Comparison of ENCODE assay signal across 17 cellular contexts in genomic region chr5:56459978-56460377, GRCh38.
DNase-seq lines count a peak whose midpoint lies in the region; ATAC-seq, FAIRE-seq and TF ChIP-seq lines count a peak whose summit lies in the region.
"Had no signal": no experiment of that assay in that cellular context is flagged by ENCODE, and none has a peak within 500 bp of the region (broad histone marks: within the 10 kb centered on the region; RNA-seq: fewer than 3 reads in every experiment).

No MANE protein-coding gene starts in this region.

- peak overlapping the region; percentile 56; the same call in 1 of the 3 replicates for H3K4me2 ChIP-seq in A549
- H3K4me2 ChIP-seq in Karpas-422 (ENCODE audit: low read depth, low read length, poor library complexity, severe bottlenecking) = no peak overlapping the region
- H3K4me2 ChIP-seq in endothelial cell of umbilical vein (ENCODE audit: insufficient read depth, low read length) = no peak overlapping the region
- H3K4me2 ChIP-seq: BLaER1 treated with 17β-estradiol and CSF1 and Interleukin-3, amounts not matched to agents 10 nM and 100 nM had no signal

- no peak for TF ChIP-seq EP300 in A549 (IDR thresholded peaks at IDR 0.05)

- TF ChIP-seq CTCF in A549 (IDR thresholded peaks at IDR 0.05) (no peak), endothelial cell of umbilical vein (IDR thresholded peaks at IDR 0.05; ENCODE audit: extremely low read depth in 1 of 2, insufficient read depth in 1 of 2, low read depth in 1 of 2, low read length in 2 of 2) (no peak), osteocyte (IDR thresholded peaks at IDR 0.05) (no peak)

- no peak overlapping the region for H3K4me3 Mint-ChIP-seq in osteocyte (ENCODE audit: unreplicated experiment)
- H3K4me3 Mint-ChIP-seq: CD4-positive, alpha-beta T cell; HFFc6 had no signal

- no TSS peak for BruUV-seq in endothelial cell of umbilical vein (replicated peaks; lab: Mats Ljungman, UMichigan)

- H4K20me1 ChIP-seq in Karpas-422 (ENCODE audit: insufficient read depth, low read depth, low read length) (no peaks in the 10 kb centered on the region), endothelial cell of umbilical vein (replicated peaks; ENCODE audit: control insufficient read depth, extremely low read depth, insufficient read depth, low read length) (no peaks in the 10 kb centered on the region)
- H4K20me1 ChIP-seq: BLaER1 treated with 17β-estradiol and CSF1 and Interleukin-3, amounts not matched to agents 10 nM and 100 nM had no signal

- H3K27ac ChIP-seq in A549 = no peak overlapping the region
- H3K27ac ChIP-seq in Karpas-422 (ENCODE audit: low read length) = no peak overlapping the region
- H3K27ac ChIP-seq in endothelial cell of umbilical vein (ENCODE audit: insufficient read depth, low read depth, low read length) = no peak overlapping the region
- H3K27ac ChIP-seq: BLaER1 treated with 17β-estradiol and CSF1 and Interleukin-3, amounts not matched to agents 10 nM and 100 nM had no signal

- ATAC-seq in A549 (no peak), GM21515 (IDR thresholded peaks at IDR 0.05; ENCODE audit: unreplicated experiment) (no peak)

- H3K4me1 ChIP-seq in A549 (peaks cover 23% of the 10 kb centered on the region), Karpas-422 (ENCODE audit: low read length) (peaks cover 13% of the 10 kb centered on the region), endothelial cell of umbilical vein (ENCODE audit: control insufficient read depth, extremely low read depth, insufficient read depth, low read length) (peaks cover 4% of the 10 kb centered on the region)

- CTCF ChIA-PET in A549 (lab: Yijun Ruan, JAX) (no interaction called here), endothelial cell of umbilical vein (lab: Charles Lee) (no interaction called here)

- H3K9ac ChIP-seq in Karpas-422 (ENCODE audit: low read length) (no peak overlapping the region), endothelial cell of umbilical vein (replicated peaks; ENCODE audit: extremely low read depth, insufficient read depth, low read length) (no peak overlapping the region)
- H3K9ac ChIP-seq: BLaER1 treated with 17β-estradiol and CSF1 and Interleukin-3, amounts not matched to agents 10 nM and 100 nM had no signal

- H3K79me2 ChIP-seq in Karpas-422 (ENCODE audit: low read length) = no peaks in the 10 kb centered on the region
- H3K79me2 ChIP-seq in endothelial cell of umbilical vein (ENCODE audit: control insufficient read depth, insufficient read depth, low read length) = no peaks in the 10 kb centered on the region

- POLR2A ChIA-PET in A549 (lab: Yijun Ruan, JAX) = no interaction called here
- POLR2A ChIA-PET in endothelial cell of umbilical vein (lab: Charles Lee) = no interaction called here

- TF ChIP-seq POLR2A in A549 (IDR thresholded peaks at IDR 0.05; ENCODE audit: low read length) (no peak), endothelial cell of umbilical vein (IDR thresholded peaks at IDR 0.05; ENCODE audit: low read depth, low read length) (no peak)

- FAIRE-seq in A549 (lab: Jason Lieb, UNC) (no peak), endothelial cell of umbilical vein (lab: Jason Lieb, UNC) (no peak)
- FAIRE-seq: G401.6, GM12891, HTR-8/SVneo had no signal

- H2AFZ ChIP-seq in Karpas-422 (ENCODE audit: low read length) (0 out of 2 replicates have a peak overlapping the region, but pooled peaks have one; percentile 32), endothelial cell of umbilical vein (ENCODE audit: low read depth, low read length) (no peak overlapping the region)

- H3K4me1 Mint-ChIP-seq in osteocyte (ENCODE audit: unreplicated experiment) = peaks cover 45% of the 10 kb centered on the region

- no peaks in the 10 kb centered on the region for H3K9me2 ChIP-seq in Karpas-422 (replicated peaks; ENCODE audit: insufficient read depth, low read length)

- intact Hi-C loops in endothelial cell of umbilical vein (cut with micrococcal nuclease) = no loop called here

- 81% methylated on average over 4 of the region's 4 CpGs for WGBS in A549 (ENCODE audit: missing lambda C conversion rate)

- H3K27ac Mint-ChIP-seq in osteocyte (ENCODE audit: unreplicated experiment) = peak overlapping the region; percentile 16
- H3K27ac Mint-ChIP-seq: CD4-positive, alpha-beta T cell; HFFc6 had no signal

- no peaks in the 10 kb centered on the region for H3K9me3 ChIP-seq in A549
- H3K9me3 ChIP-seq in Karpas-422 (ENCODE audit: low read length) = no peaks in the 10 kb centered on the region
- H3K9me3 ChIP-seq in endothelial cell of umbilical vein (replicated peaks; ENCODE audit: control insufficient read depth, insufficient read depth, low read length) = no peaks in the 10 kb centered on the region

- dilution Hi-C loops in endothelial cell of umbilical vein (cut with MboI; ENCODE audit: extremely low pct_ligation_motif_present, low sequenced_read_pairs) = no loop called here

- no peaks in the 10 kb centered on the region for H3K36me3 Mint-ChIP-seq in osteocyte (ENCODE audit: unreplicated experiment)

- TF ChIP-seq RAD21 in A549 (conservative IDR thresholded peaks at IDR 0.05 in 1 of 2, IDR thresholded peaks at IDR 0.05 in 1 of 2) = no peak

- no peaks in the 10 kb centered on the region for H3K9me3 Mint-ChIP-seq in osteocyte (ENCODE audit: unreplicated experiment)
- H3K9me3 Mint-ChIP-seq: CD4-positive, alpha-beta T cell; HFFc6 had no signal

- H3K27me3 ChIP-seq in Karpas-422 (ENCODE audit: low read length) = no peaks in the 10 kb centered on the region
- H3K27me3 ChIP-seq in endothelial cell of umbilical vein (ENCODE audit: control insufficient read depth in 2 of 2, insufficient read depth in 2 of 2, low read length in 2 of 2) = peaks cover 8 to 11% of the 10 kb centered on the region in 2 experiments
- H3K27me3 ChIP-seq: BLaER1 treated with 17β-estradiol and CSF1 and Interleukin-3, amounts not matched to agents 10 nM and 100 nM had no signal

- H3K9me1 ChIP-seq in endothelial cell of umbilical vein (replicated peaks; ENCODE audit: control insufficient read depth, extremely low read depth, insufficient read depth, low read length) = no peaks in the 10 kb centered on the region

- H3K36me3 ChIP-seq in Karpas-422 (ENCODE audit: insufficient read depth, low read length) (no peaks in the 10 kb centered on the region), endothelial cell of umbilical vein (ENCODE audit: control insufficient read depth in 2 of 2, extremely low read depth in 1 of 2, insufficient read depth in 2 of 2, low read length in 2 of 2) (no peaks in the 10 kb centered on the region)

- no peaks in the 10 kb centered on the region for H3K27me3 Mint-ChIP-seq in osteocyte (ENCODE audit: unreplicated experiment)
- H3K27me3 Mint-ChIP-seq: CD4-positive, alpha-beta T cell had no signal

- H3K4me3 ChIP-seq in A549 = no peak overlapping the region
- H3K4me3 ChIP-seq in Karpas-422 (ENCODE audit: low read length) = no peak overlapping the region
- H3K4me3 ChIP-seq in endothelial cell of umbilical vein (replicated peaks in 1 of 3; ENCODE audit: insufficient read depth in 1 of 3, low read depth in 1 of 3, low read length in 3 of 3) = no peak overlapping the region
- H3K4me3 ChIP-seq: BLaER1 treated with 17β-estradiol and CSF1 and Interleukin-3, amounts not matched to agents 10 nM and 100 nM had no signal

- DNase-seq in A549 (ENCODE audit: low read depth in 1 of 2, low spot score in 1 of 2) (no peak), Karpas-422 (no peak), endothelial cell of umbilical vein (ENCODE audit: low read depth, low spot score) (peak; percentile 45), osteocyte (ENCODE audit: extremely low spot score, unreplicated experiment) (no peak), occipital lobe (lab: John Stamatoyannopoulos, UW) (no peak), NCI-H1105 (lab: John Stamatoyannopoulos, UW) (no peak), C1 segment of cervical spinal cord (lab: John Stamatoyannopoulos, UW) (no peak)
- DNase-seq: ACHN; CD4-positive, alpha-beta T cell; DMS79; HCEC 1CT; HFFc6 had no signal

TF ChIP-seq in A549, 52 proteins besides CTCF, POLR2A, EP300 and RAD21 (continues in another document):
- TF ChIP-seq, protein P1, sequence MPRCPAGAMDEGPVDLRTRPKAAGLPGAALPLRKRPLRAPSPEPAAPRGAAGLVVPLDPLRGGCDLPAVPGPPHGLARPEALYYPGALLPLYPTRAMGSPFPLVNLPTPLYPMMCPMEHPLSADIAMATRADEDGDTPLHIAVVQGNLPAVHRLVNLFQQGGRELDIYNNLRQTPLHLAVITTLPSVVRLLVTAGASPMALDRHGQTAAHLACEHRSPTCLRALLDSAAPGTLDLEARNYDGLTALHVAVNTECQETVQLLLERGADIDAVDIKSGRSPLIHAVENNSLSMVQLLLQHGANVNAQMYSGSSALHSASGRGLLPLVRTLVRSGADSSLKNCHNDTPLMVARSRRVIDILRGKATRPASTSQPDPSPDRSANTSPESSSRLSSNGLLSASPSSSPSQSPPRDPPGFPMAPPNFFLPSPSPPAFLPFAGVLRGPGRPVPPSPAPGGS (IDR thresholded peaks at IDR 0.05) = no peak
- TF ChIP-seq, protein P2, sequence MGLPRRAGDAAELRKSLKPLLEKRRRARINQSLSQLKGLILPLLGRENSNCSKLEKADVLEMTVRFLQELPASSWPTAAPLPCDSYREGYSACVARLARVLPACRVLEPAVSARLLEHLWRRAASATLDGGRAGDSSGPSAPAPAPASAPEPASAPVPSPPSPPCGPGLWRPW (IDR thresholded peaks at IDR 0.05) = no peak
- TF ChIP-seq FOSL2 (IDR thresholded peaks at IDR 0.05) = no peak
- TF ChIP-seq FOSL2 (CRISPR knock-in tag; IDR thresholded peaks at IDR 0.05) = no peak
- no peak for TF ChIP-seq POLR2AphosphoS2 (conservative IDR thresholded peaks at IDR 0.05; ENCODE audit: low read length)

TF ChIP-seq in endothelial cell of umbilical vein, 7 proteins besides CTCF, POLR2A, EP300 and RAD21:
- TF ChIP-seq EZH2 (IDR thresholded peaks at IDR 0.05; ENCODE audit: borderline replicate concordance, low read depth, low read length, severe bottlenecking) = no peak
- TF ChIP-seq, protein P3, sequence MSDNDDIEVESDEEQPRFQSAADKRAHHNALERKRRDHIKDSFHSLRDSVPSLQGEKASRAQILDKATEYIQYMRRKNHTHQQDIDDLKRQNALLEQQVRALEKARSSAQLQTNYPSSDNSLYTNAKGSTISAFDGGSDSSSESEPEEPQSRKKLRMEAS (IDR thresholded peaks at IDR 0.05; ENCODE audit: insufficient read depth, insufficient read length) = no peak
- TF ChIP-seq MYC (IDR thresholded peaks at IDR 0.05; ENCODE audit: low read depth, low read length) = no peak
- no peak for TF ChIP-seq POLR2AphosphoS5 (IDR thresholded peaks at IDR 0.05; ENCODE audit: insufficient read depth, low read depth, low read length)
- no peak for TF ChIP-seq GATA2 (IDR thresholded peaks at IDR 0.05; ENCODE audit: insufficient read depth, insufficient read length, low read depth, low read length)
- no peak for TF ChIP-seq JUN (IDR thresholded peaks at IDR 0.05; ENCODE audit: borderline replicate concordance, insufficient read depth, insufficient read length, low read depth)
- no peak for TF ChIP-seq FOS (IDR thresholded peaks at IDR 0.05; ENCODE audit: borderline replicate concordance, insufficient read depth, low read length)
